Comparison of ENCODE assay signal across 8 cellular contexts in the genomic region with DNA sequence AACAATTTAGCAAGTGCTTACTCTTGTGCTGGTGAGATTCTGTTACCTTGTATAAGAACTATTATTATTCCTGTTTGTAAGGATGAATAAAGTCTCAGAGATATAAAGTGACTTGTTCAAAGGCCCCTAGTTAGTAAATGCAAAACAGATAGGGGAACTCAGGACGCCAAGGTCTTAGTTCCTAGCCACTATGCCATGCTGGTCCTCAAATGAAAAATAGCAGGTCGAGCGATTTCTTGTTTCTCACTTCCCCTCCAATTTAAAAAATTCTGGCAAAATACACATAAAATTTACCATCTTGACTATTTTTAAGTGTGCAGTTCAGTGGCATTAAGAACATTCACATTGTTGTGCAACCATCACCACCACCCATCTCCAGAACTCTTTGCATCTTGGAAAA. TPM values are rescaled to one million over a fixed set of nuclear protein-coding genes. Genes with fewer than 3 reads are reported as not detected.
A peak's percentile ranks its signal among the peaks of the same experiment; 100 is the strongest.
DNase-seq lines count a peak whose midpoint lies in the region; ATAC-seq and TF ChIP-seq lines count a peak whose summit lies in the region.

No MANE protein-coding gene starts in this region.

- intact Hi-C loops in Right ventricle myocardium inferior (cut with DNase I) = no loop called here

- H3K27me3 Mint-ChIP-seq in memory B cell = no peaks in the 10 kb centered on the region

- no peaks in the 10 kb centered on the region for H3K9me3 Mint-ChIP-seq in memory B cell

- H3K36me3 ChIP-seq in right atrium auricular region (no peaks in the 10 kb centered on the region), adipocyte (ENCODE audit: control insufficient read depth, insufficient read depth, low read length, severe bottlenecking) (peaks cover 5% of the 10 kb centered on the region)

- no peaks in the 10 kb centered on the region for H3K36me3 Mint-ChIP-seq in memory B cell

- peaks cover 0 to 25% of the 10 kb centered on the region in 2 donors for H3K4me1 ChIP-seq in right atrium auricular region
- peaks cover 9% of the 10 kb centered on the region for H3K4me1 ChIP-seq in adipocyte (ENCODE audit: control insufficient read depth, insufficient read depth, low read length)

- H3K4me3 ChIP-seq in right atrium auricular region (peak overlapping the region; percentile 48 to 72), adipocyte (ENCODE audit: low read length) (peak overlapping the region; percentile 98)

- no peak for ATAC-seq in Right ventricle myocardium inferior
- ATAC-seq in memory B cell (ENCODE audit: low read depth) = no peak
- ATAC-seq in GM18868 (IDR thresholded peaks at IDR 0.05; ENCODE audit: unreplicated experiment) = no peak
- no peak for ATAC-seq in HG02642 (IDR thresholded peaks at IDR 0.05; ENCODE audit: poor library complexity, unreplicated experiment)

- H3K27ac Mint-ChIP-seq in memory B cell = no peak overlapping the region

- peaks cover 13% of the 10 kb centered on the region for H3K4me1 Mint-ChIP-seq in memory B cell

- H3K27ac ChIP-seq in right atrium auricular region = peak overlapping the region; percentile 91 to 95

- H3K9ac ChIP-seq in adipocyte (ENCODE audit: low read length) = peak overlapping the region; percentile 93

- no peak for TF ChIP-seq CTCF in right atrium auricular region (IDR thresholded peaks at IDR 0.05)

- H3K4me3 Mint-ChIP-seq in memory B cell = peak overlapping the region; percentile 37

- H3K27me3 ChIP-seq in right atrium auricular region (no peaks in the 10 kb centered on the region), adipocyte (replicated peaks; ENCODE audit: control insufficient read depth, insufficient read depth, low read length) (no peaks in the 10 kb centered on the region)

- no peak for DNase-seq in right atrium auricular region (ENCODE audit: low spot score)
- DNase-seq in Right ventricle myocardium inferior (ENCODE audit: missing footprints) = no peak
- DNase-seq in adipocyte (ENCODE audit: low read depth) = no peak
- no peak for DNase-seq in memory B cell (ENCODE audit: low spot score in 2 of 2)
- no peak for DNase-seq in stimulated activated CD4-positive, alpha-beta T cell treated with anti-CD3 and anti-CD28 coated beads, Interleukin-1b, Interleukin-23, amount 100 ng/mL, for 48 hours
- no peak for DNase-seq in HUDEP-2 (lab: John Stamatoyannopoulos, UW; ENCODE audit: unreplicated experiment in 76 of 76)

- H3K9me3 ChIP-seq in right atrium auricular region (no peaks in the 10 kb centered on the region), adipocyte (ENCODE audit: control insufficient read depth, low read length) (no peaks in the 10 kb centered on the region)

RNA-seq across cellular contexts. Expression of gene TECR, which starts 1.1 kb away (rescaled TPM):
- total RNA-seq in right atrium auricular region (10 to 100 TPM; 60.3 to 63.9 TPM), Right ventricle myocardium inferior (77.4 TPM)

RNA-seq across cellular contexts. Expression of gene DNAJB1, which starts 12.3 kb away (rescaled TPM):
- total RNA-seq in right atrium auricular region (10 to 100 TPM; 36.5 to 52.9 TPM), Right ventricle myocardium inferior (46.9 TPM)

RNA-seq across cellular contexts. Expression of gene GIPC1, which starts 34.6 kb away (rescaled TPM):
- 10 to 100 TPM; 49.6 to 58.2 TPM for total RNA-seq in right atrium auricular region
- 50.0 TPM for total RNA-seq in Right ventricle myocardium inferior

RNA-seq across cellular contexts. Expression of gene NDUFB7, which starts 41.4 kb away (rescaled TPM):
- total RNA-seq in right atrium auricular region = 100 to 1,000 TPM; 593 to 729 TPM
- 529 TPM for total RNA-seq in Right ventricle myocardium inferior

RNA-seq across cellular contexts. Expression of gene CLEC17A, which starts 52.4 kb away (rescaled TPM):
- total RNA-seq in right atrium auricular region = not detected
- not detected for total RNA-seq in Right ventricle myocardium inferior
